ENCODE assay signal across 7 cellular contexts in genomic region chr10:47311900-47312662, GRCh38. TPM values are rescaled to one million over a fixed set of nuclear protein-coding genes. Genes with fewer than 3 reads are reported as not detected.
DNase-seq lines count a peak whose midpoint lies in the region; ATAC-seq and TF ChIP-seq lines count a peak whose summit lies in the region.

No MANE protein-coding gene starts in this region.

- no peaks in the 10 kb centered on the region for H3K9me3 Mint-ChIP-seq in activated CD8-positive, alpha-beta memory T cell treated with anti-CD3 and anti-CD28 coated beads, Interleukin-2, amount 10 ng/mL, durations not matched to agents 7 days and 5 days (ENCODE audit: low read depth)
- H3K9me3 Mint-ChIP-seq in endothelial cell (ENCODE audit: unreplicated experiment): no peaks in the 10 kb centered on the region

- CTCF ChIA-PET in activated CD8-positive, alpha-beta memory T cell treated with anti-CD3 and anti-CD28 coated beads, Interleukin-2, amount 10 ng/mL, durations not matched to agents 7 days and 5 days (lab: Charles Lee): interaction anchor here (0.6 to 8.2 kb wide), 29 partner anchors 9 to 319 kb away, joined by 3 to 155 read pairs (median 4); no protein-coding TSS in a partner anchor

- H3K36me3 Mint-ChIP-seq in activated CD8-positive, alpha-beta memory T cell treated with anti-CD3 and anti-CD28 coated beads, Interleukin-2, amount 10 ng/mL, durations not matched to agents 7 days and 5 days: no peaks in the 10 kb centered on the region
- H3K36me3 Mint-ChIP-seq in endothelial cell (ENCODE audit: low read depth, unreplicated experiment): no peaks in the 10 kb centered on the region

- TF ChIP-seq CTCF in GM12874 (IDR thresholded peaks at IDR 0.05; ENCODE audit: insufficient read depth, low read depth, low read length) (peak; percentile 91), endothelial cell (IDR thresholded peaks at IDR 0.05; ENCODE audit: unreplicated experiment) (peak; percentile 59)

- peak overlapping the region; percentile 32 for H3K27ac Mint-ChIP-seq in activated CD8-positive, alpha-beta memory T cell treated with anti-CD3 and anti-CD28 coated beads, Interleukin-2, amount 10 ng/mL, durations not matched to agents 7 days and 5 days
- no peak overlapping the region for H3K27ac Mint-ChIP-seq in endothelial cell (ENCODE audit: unreplicated experiment)

- H3K4me3 Mint-ChIP-seq in activated CD8-positive, alpha-beta memory T cell treated with anti-CD3 and anti-CD28 coated beads, Interleukin-2, amount 10 ng/mL, durations not matched to agents 7 days and 5 days: no peak overlapping the region
- no peak overlapping the region for H3K4me3 Mint-ChIP-seq in endothelial cell (ENCODE audit: unreplicated experiment)

- H3K27me3 Mint-ChIP-seq in activated CD8-positive, alpha-beta memory T cell treated with anti-CD3 and anti-CD28 coated beads, Interleukin-2, amount 10 ng/mL, durations not matched to agents 7 days and 5 days: no peaks in the 10 kb centered on the region
- no peaks in the 10 kb centered on the region for H3K27me3 Mint-ChIP-seq in endothelial cell (ENCODE audit: unreplicated experiment)

- ATAC-seq in HG03103 (IDR thresholded peaks at IDR 0.05; ENCODE audit: low read depth, unreplicated experiment): peak; percentile 71
- peak; percentile 86 for ATAC-seq in activated CD8-positive, alpha-beta memory T cell treated with anti-CD3 and anti-CD28 coated beads, Interleukin-2, amount 10 ng/mL, durations not matched to agents 7 days and 5 days

- peaks cover 14% of the 10 kb centered on the region for H3K4me1 Mint-ChIP-seq in activated CD8-positive, alpha-beta memory T cell treated with anti-CD3 and anti-CD28 coated beads, Interleukin-2, amount 10 ng/mL, durations not matched to agents 7 days and 5 days
- no peaks in the 10 kb centered on the region for H3K4me1 Mint-ChIP-seq in endothelial cell (ENCODE audit: unreplicated experiment)

- DNase-seq in NCI-H82 (lab: John Stamatoyannopoulos, UW) (peak; percentile 86), endothelial cell (ENCODE audit: low spot score) (peak; percentile 90), middle frontal gyrus (ENCODE audit: extremely low spot score, low spot score) (peak; percentile 68)
- DNase-seq in activated CD8-positive, alpha-beta memory T cell treated with anti-CD3 and anti-CD28 coated beads, Interleukin-2, amount 10 ng/mL, durations not matched to agents 7 days and 5 days: peak; percentile 85
- DNase-seq in stimulated activated CD8-positive, alpha-beta memory T cell treated with anti-CD3 and anti-CD28 coated beads, Interleukin-4, amount 100 ng/mL, for 1 hour (ENCODE audit: low read depth in 2 of 2, low spot score in 1 of 2): peak; percentile 54 to 68

RNA-seq across cellular contexts. Expression of gene GDF2, which starts 10.2 kb away (rescaled TPM):
- not detected for total RNA-seq in activated CD8-positive, alpha-beta memory T cell treated with anti-CD3 and anti-CD28 coated beads, Interleukin-2, amount 10 ng/mL, durations not matched to agents 7 days and 5 days
- total RNA-seq in endothelial cell (ENCODE audit: unreplicated experiment): not detected

RNA-seq across cellular contexts. Expression of gene GDF10, which starts 12.1 kb away (rescaled TPM):
- under 1 TPM in 1 of 2 experiments, not detected in 1; 0.45 TPM for total RNA-seq in activated CD8-positive, alpha-beta memory T cell treated with anti-CD3 and anti-CD28 coated beads, Interleukin-2, amount 10 ng/mL, durations not matched to agents 7 days and 5 days
- 0.74 TPM for total RNA-seq in endothelial cell (ENCODE audit: unreplicated experiment)

RNA-seq across cellular contexts. Expression of gene RBP3, which starts 36.1 kb away (rescaled TPM):
- total RNA-seq in activated CD8-positive, alpha-beta memory T cell treated with anti-CD3 and anti-CD28 coated beads, Interleukin-2, amount 10 ng/mL, durations not matched to agents 7 days and 5 days: not detected
- not detected for total RNA-seq in endothelial cell (ENCODE audit: unreplicated experiment)

Comparison
In these comparisons a context has a peak if more than half of its experiments do, and no peak if none do; other contexts are left out.
1. Peak in every context shown above with its lines: DNase-seq and ATAC-seq.